In the genomic region with DNA sequence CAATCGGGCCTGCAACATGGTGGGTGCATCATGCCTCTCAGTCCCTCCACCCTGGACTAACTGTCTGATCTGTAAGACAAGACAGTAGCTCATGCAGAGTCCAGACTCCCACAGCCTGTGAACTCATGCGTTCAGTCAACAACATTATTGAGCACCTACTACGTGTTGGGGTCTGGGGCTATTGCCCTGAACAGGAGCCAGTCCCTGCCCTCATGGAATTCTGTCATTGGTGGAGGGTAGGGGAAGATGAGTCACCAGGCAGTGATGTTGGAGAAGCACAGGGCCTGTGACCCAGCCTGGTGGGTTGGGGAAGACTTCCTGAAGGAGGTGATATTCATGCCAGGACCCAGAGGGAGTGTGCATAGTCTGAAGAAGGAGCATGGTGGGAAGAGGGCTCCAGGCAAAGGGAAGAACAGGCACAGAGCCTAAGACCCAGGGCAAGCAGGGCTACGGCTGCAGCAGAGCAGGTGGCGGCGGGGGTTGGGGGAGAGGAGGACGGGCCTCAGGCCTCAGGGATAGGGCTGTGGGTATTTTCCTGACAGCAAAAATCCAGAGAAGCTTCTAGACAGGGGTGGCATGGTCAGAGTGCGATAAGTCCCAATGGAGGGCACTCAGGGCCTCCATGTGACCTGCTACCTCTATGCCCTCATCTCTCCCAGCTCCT, we compare ENCODE assay signal across 1 cellular context.
TF ChIP-seq lines count a peak whose summit lies in the region.

No MANE protein-coding gene starts in this region.

TF ChIP-seq in endothelial cell of umbilical vein, 7 proteins besides CTCF, POLR2A, EP300 and RAD21:
- TF ChIP-seq FOS (IDR thresholded peaks at IDR 0.05; ENCODE audit: borderline replicate concordance, insufficient read depth, low read length) (peak; percentile 55), JUN (IDR thresholded peaks at IDR 0.05; ENCODE audit: borderline replicate concordance, insufficient read depth, insufficient read length, low read depth) (peak; percentile 56), GATA2 (IDR thresholded peaks at IDR 0.05; ENCODE audit: insufficient read depth, insufficient read length, low read depth, low read length) (no peak), POLR2AphosphoS5 (IDR thresholded peaks at IDR 0.05; ENCODE audit: insufficient read depth, low read depth, low read length) (no peak), EZH2 (IDR thresholded peaks at IDR 0.05; ENCODE audit: borderline replicate concordance, low read depth, low read length, severe bottlenecking) (no peak), MYC (IDR thresholded peaks at IDR 0.05; ENCODE audit: low read depth, low read length) (no peak)
- TF ChIP-seq, protein P1, sequence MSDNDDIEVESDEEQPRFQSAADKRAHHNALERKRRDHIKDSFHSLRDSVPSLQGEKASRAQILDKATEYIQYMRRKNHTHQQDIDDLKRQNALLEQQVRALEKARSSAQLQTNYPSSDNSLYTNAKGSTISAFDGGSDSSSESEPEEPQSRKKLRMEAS (IDR thresholded peaks at IDR 0.05; ENCODE audit: insufficient read depth, insufficient read length), result no peak
